ENCODE assay signal across 1 cellular context in genomic region chr20:11697055-11697454, GRCh38.
TF ChIP-seq lines count a peak whose summit lies in the region.

No MANE protein-coding gene starts in this region.

TF ChIP-seq in WTC11, 78 proteins besides CTCF, POLR2A, EP300 and RAD21 (continued from another document):
- TF ChIP-seq RORB (CRISPR knock-in tag; IDR thresholded peaks at IDR 0.05): no peak
- TF ChIP-seq ZBTB21 (CRISPR knock-in tag; IDR thresholded peaks at IDR 0.05; ENCODE audit: borderline replicate concordance): no peak
- TF ChIP-seq, protein P1, sequence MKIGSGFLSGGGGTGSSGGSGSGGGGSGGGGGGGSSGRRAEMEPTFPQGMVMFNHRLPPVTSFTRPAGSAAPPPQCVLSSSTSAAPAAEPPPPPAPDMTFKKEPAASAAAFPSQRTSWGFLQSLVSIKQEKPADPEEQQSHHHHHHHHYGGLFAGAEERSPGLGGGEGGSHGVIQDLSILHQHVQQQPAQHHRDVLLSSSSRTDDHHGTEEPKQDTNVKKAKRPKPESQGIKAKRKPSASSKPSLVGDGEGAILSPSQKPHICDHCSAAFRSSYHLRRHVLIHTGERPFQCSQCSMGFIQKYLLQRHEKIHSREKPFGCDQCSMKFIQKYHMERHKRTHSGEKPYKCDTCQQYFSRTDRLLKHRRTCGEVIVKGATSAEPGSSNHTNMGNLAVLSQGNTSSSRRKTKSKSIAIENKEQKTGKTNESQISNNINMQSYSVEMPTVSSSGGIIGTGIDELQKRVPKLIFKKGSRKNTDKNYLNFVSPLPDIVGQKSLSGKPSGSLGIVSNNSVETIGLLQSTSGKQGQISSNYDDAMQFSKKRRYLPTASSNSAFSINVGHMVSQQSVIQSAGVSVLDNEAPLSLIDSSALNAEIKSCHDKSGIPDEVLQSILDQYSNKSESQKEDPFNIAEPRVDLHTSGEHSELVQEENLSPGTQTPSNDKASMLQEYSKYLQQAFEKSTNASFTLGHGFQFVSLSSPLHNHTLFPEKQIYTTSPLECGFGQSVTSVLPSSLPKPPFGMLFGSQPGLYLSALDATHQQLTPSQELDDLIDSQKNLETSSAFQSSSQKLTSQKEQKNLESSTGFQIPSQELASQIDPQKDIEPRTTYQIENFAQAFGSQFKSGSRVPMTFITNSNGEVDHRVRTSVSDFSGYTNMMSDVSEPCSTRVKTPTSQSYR (CRISPR knock-in tag; IDR thresholded peaks at IDR 0.05): no peak
- TF ChIP-seq, protein P2, sequence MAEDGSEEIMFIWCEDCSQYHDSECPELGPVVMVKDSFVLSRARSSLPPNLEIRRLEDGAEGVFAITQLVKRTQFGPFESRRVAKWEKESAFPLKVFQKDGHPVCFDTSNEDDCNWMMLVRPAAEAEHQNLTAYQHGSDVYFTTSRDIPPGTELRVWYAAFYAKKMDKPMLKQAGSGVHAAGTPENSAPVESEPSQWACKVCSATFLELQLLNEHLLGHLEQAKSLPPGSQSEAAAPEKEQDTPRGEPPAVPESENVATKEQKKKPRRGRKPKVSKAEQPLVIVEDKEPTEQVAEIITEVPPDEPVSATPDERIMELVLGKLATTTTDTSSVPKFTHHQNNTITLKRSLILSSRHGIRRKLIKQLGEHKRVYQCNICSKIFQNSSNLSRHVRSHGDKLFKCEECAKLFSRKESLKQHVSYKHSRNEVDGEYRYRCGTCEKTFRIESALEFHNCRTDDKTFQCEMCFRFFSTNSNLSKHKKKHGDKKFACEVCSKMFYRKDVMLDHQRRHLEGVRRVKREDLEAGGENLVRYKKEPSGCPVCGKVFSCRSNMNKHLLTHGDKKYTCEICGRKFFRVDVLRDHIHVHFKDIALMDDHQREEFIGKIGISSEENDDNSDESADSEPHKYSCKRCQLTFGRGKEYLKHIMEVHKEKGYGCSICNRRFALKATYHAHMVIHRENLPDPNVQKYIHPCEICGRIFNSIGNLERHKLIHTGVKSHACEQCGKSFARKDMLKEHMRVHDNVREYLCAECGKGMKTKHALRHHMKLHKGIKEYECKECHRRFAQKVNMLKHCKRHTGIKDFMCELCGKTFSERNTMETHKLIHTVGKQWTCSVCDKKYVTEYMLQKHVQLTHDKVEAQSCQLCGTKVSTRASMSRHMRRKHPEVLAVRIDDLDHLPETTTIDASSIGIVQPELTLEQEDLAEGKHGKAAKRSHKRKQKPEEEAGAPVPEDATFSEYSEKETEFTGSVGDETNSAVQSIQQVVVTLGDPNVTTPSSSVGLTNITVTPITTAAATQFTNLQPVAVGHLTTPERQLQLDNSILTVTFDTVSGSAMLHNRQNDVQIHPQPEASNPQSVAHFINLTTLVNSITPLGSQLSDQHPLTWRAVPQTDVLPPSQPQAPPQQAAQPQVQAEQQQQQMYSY (CRISPR knock-in tag; IDR thresholded peaks at IDR 0.05): no peak
- no peak for TF ChIP-seq ARID4B (CRISPR knock-in tag; IDR thresholded peaks at IDR 0.05; ENCODE audit: borderline replicate concordance)
- TF ChIP-seq, protein P3, sequence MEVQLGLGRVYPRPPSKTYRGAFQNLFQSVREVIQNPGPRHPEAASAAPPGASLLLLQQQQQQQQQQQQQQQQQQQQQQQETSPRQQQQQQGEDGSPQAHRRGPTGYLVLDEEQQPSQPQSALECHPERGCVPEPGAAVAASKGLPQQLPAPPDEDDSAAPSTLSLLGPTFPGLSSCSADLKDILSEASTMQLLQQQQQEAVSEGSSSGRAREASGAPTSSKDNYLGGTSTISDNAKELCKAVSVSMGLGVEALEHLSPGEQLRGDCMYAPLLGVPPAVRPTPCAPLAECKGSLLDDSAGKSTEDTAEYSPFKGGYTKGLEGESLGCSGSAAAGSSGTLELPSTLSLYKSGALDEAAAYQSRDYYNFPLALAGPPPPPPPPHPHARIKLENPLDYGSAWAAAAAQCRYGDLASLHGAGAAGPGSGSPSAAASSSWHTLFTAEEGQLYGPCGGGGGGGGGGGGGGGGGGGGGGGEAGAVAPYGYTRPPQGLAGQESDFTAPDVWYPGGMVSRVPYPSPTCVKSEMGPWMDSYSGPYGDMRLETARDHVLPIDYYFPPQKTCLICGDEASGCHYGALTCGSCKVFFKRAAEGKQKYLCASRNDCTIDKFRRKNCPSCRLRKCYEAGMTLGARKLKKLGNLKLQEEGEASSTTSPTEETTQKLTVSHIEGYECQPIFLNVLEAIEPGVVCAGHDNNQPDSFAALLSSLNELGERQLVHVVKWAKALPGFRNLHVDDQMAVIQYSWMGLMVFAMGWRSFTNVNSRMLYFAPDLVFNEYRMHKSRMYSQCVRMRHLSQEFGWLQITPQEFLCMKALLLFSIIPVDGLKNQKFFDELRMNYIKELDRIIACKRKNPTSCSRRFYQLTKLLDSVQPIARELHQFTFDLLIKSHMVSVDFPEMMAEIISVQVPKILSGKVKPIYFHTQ (CRISPR knock-in tag; IDR thresholded peaks at IDR 0.05): no peak
- TF ChIP-seq IRF2 (CRISPR knock-in tag; IDR thresholded peaks at IDR 0.05; ENCODE audit: borderline replicate concordance, low read depth): no peak
- TF ChIP-seq SMAD4 (CRISPR knock-in tag; IDR thresholded peaks at IDR 0.05): no peak
TF ChIP-seq in WTC11: peak in this region for 0.
